ENCODE assay signal across 1 cellular context in the genomic region with DNA sequence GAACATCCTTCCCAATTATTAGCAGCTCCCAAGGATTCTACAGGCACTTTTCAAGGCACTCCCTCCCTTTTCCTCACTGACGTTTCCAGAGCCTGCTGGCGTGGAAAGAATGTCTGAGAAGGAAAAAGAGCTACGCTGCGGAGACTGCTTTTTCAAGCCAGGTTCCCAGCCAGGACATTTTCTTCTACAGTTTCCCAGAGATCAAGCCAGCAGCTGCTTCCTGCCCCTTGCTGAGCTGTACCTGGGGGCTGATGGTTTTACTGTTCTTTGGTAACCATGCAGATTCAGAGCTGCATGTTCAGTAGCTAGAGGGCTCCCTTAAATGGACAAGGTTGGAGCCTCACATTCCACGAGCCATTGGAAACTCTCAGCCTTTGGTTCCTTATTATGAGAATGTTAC.
A peak's percentile ranks its signal among the peaks of the same experiment; 100 is the strongest.
TF ChIP-seq lines count a peak whose summit lies in the region.

No MANE protein-coding gene starts in this region.

TF ChIP-seq in GM23338, 12 proteins besides CTCF, POLR2A, EP300 and RAD21 (continued from another document):
- TF ChIP-seq, protein P1, sequence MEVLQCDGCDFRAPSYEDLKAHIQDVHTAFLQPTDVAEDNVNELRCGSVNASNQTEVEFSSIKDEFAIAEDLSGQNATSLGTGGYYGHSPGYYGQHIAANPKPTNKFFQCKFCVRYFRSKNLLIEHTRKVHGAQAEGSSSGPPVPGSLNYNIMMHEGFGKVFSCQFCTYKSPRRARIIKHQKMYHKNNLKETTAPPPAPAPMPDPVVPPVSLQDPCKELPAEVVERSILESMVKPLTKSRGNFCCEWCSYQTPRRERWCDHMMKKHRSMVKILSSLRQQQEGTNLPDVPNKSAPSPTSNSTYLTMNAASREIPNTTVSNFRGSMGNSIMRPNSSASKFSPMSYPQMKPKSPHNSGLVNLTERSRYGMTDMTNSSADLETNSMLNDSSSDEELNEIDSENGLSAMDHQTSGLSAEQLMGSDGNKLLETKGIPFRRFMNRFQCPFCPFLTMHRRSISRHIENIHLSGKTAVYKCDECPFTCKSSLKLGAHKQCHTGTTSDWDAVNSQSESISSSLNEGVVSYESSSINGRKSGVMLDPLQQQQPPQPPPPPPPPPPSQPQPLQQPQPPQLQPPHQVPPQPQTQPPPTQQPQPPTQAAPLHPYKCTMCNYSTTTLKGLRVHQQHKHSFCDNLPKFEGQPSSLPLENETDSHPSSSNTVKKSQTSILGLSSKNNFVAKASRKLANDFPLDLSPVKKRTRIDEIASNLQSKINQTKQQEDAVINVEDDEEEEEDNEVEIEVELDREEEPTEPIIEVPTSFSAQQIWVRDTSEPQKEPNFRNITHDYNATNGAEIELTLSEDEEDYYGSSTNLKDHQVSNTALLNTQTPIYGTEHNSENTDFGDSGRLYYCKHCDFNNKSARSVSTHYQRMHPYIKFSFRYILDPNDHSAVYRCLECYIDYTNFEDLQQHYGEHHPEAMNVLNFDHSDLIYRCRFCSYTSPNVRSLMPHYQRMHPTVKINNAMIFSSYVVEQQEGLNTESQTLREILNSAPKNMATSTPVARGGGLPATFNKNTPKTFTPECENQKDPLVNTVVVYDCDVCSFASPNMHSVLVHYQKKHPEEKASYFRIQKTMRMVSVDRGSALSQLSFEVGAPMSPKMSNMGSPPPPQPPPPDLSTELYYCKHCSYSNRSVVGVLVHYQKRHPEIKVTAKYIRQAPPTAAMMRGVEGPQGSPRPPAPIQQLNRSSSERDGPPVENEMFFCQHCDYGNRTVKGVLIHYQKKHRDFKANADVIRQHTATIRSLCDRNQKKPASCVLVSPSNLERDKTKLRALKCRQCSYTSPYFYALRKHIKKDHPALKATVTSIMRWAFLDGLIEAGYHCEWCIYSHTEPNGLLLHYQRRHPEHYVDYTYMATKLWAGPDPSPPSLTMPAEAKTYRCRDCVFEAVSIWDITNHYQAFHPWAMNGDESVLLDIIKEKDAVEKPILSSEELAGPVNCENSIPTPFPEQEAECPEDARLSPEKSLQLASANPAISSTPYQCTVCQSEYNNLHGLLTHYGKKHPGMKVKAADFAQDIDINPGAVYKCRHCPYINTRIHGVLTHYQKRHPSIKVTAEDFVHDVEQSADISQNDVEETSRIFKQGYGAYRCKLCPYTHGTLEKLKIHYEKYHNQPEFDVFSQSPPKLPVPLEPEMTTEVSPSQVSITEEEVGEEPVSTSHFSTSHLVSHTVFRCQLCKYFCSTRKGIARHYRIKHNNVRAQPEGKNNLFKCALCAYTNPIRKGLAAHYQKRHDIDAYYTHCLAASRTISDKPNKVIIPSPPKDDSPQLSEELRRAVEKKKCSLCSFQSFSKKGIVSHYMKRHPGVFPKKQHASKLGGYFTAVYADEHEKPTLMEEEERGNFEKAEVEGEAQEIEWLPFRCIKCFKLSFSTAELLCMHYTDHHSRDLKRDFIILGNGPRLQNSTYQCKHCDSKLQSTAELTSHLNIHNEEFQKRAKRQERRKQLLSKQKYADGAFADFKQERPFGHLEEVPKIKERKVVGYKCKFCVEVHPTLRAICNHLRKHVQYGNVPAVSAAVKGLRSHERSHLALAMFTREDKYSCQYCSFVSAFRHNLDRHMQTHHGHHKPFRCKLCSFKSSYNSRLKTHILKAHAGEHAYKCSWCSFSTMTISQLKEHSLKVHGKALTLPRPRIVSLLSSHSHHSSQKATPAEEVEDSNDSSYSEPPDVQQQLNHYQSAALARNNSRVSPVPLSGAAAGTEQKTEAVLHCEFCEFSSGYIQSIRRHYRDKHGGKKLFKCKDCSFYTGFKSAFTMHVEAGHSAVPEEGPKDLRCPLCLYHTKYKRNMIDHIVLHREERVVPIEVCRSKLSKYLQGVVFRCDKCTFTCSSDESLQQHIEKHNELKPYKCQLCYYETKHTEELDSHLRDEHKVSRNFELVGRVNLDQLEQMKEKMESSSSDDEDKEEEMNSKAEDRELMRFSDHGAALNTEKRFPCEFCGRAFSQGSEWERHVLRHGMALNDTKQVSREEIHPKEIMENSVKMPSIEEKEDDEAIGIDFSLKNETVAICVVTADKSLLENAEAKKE (CRISPR knock-in tag; IDR thresholded peaks at IDR 0.05): peak; percentile 86
- TF ChIP-seq CREB1 (CRISPR knock-in tag; IDR thresholded peaks at IDR 0.05; ENCODE audit: low read depth): 0 out of 2 replicates have a peak, but pooled peaks have one; percentile 2
- no peak for TF ChIP-seq EZH2phosphoT487 (IDR thresholded peaks at IDR 0.05; ENCODE audit: unreplicated experiment)
- TF ChIP-seq, protein P2, sequence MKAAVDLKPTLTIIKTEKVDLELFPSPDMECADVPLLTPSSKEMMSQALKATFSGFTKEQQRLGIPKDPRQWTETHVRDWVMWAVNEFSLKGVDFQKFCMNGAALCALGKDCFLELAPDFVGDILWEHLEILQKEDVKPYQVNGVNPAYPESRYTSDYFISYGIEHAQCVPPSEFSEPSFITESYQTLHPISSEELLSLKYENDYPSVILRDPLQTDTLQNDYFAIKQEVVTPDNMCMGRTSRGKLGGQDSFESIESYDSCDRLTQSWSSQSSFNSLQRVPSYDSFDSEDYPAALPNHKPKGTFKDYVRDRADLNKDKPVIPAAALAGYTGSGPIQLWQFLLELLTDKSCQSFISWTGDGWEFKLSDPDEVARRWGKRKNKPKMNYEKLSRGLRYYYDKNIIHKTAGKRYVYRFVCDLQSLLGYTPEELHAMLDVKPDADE (IDR thresholded peaks at IDR 0.05): no peak
- no peak for TF ChIP-seq NANOG (IDR thresholded peaks at IDR 0.05; ENCODE audit: borderline replicate concordance)
- no peak for TF ChIP-seq EZH2 (IDR thresholded peaks at IDR 0.05; ENCODE audit: low read depth, unreplicated experiment)
- no peak for TF ChIP-seq POLR2AphosphoS5 (IDR thresholded peaks at IDR 0.05; ENCODE audit: low read depth)
